21 cellular contexts compared by ENCODE assay signal in the genomic region with DNA sequence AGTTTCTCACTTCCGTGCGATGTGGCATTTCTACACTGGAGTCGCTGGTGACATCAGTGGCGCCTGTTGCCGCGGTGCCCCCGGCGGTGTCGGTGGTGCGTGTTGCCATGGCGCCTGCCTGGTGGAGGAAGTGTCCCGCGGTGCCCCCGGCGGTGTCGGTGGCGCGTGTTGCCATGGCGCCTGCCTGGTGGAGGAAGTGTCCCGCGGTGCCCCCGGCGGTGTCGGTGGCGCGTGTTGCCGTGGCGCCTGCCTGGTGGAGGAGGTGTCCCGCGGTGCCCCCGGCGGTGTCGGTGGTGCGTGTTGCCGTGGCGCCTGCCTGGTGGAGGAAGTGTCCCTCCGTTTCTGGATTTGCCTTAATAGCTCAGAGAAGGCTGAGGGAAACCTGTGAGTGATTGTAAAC.
"Had no signal": no experiment of that assay in that cellular context is flagged by ENCODE, and none has a peak within 500 bp of the region (broad histone marks: within the 10 kb centered on the region; RNA-seq: fewer than 3 reads in every experiment).

No MANE protein-coding gene starts in this region.

- FAIRE-seq: colon, islet of Langerhans had no signal

- H3K36me3 ChIP-seq: ovary, upper lobe of right lung had no signal

- H3K27ac ChIP-seq: foreskin keratinocyte, heart left ventricle, ovary, testis, tibial nerve, upper lobe of right lung, vagina had no signal

- H3K27me3 Mint-ChIP-seq: dendritic cell treated with granulocyte-macrophage colony-stimulating factor and Interleukin-4, amounts not matched to agents 40 ng/mL and 50 ng/mL, for 4 days; effector memory CD8-positive, alpha-beta T cell; naive thymus-derived CD4-positive, alpha-beta T cell; stimulated activated naive CD8-positive, alpha-beta T cell treated with anti-CD3 and anti-CD28 coated beads, Interleukin-15, amount 100 ng/mL, for 72 hours had no signal

- H3K27me3 ChIP-seq: foreskin keratinocyte, heart left ventricle, ovary, testis, tibial nerve, upper lobe of right lung, vagina had no signal

- H3K27ac Mint-ChIP-seq: dendritic cell treated with granulocyte-macrophage colony-stimulating factor and Interleukin-4, amounts not matched to agents 40 ng/mL and 50 ng/mL, for 4 days; effector memory CD8-positive, alpha-beta T cell; stimulated activated effector memory CD8-positive, alpha-beta T cell treated with anti-CD3 and anti-CD28 coated beads, Interleukin-12 subunit alpha, Interleukin-12 subunit beta, amount 100 ng/mL, for 72 hours; stimulated activated naive CD8-positive, alpha-beta T cell treated with anti-CD3 and anti-CD28 coated beads, Interleukin-15, amount 100 ng/mL, for 72 hours had no signal

- H3K4me3 ChIP-seq: heart left ventricle, ovary, testis, tibial nerve, upper lobe of right lung, vagina had no signal

- H3K4me1 Mint-ChIP-seq: stimulated activated effector memory CD8-positive, alpha-beta T cell treated with anti-CD3 and anti-CD28 coated beads, Interleukin-12 subunit alpha, Interleukin-12 subunit beta, amount 100 ng/mL, for 72 hours; stimulated activated naive CD8-positive, alpha-beta T cell treated with anti-CD3 and anti-CD28 coated beads, Interleukin-15, amount 100 ng/mL, for 72 hours had no signal

- H3K9me3 ChIP-seq: ovary, testis, vagina had no signal

- H3K4me1 ChIP-seq: foreskin keratinocyte, upper lobe of right lung had no signal

- H3K4me3 Mint-ChIP-seq: dendritic cell treated with granulocyte-macrophage colony-stimulating factor and Interleukin-4, amounts not matched to agents 40 ng/mL and 50 ng/mL, for 4 days; effector memory CD8-positive, alpha-beta T cell; nephron progenitor cell; stimulated activated effector memory CD8-positive, alpha-beta T cell treated with anti-CD3 and anti-CD28 coated beads, Interleukin-12 subunit alpha, Interleukin-12 subunit beta, amount 100 ng/mL, for 72 hours; stimulated activated naive CD8-positive, alpha-beta T cell treated with anti-CD3 and anti-CD28 coated beads, Interleukin-15, amount 100 ng/mL, for 72 hours had no signal

- DNase-seq: effector memory CD8-positive, alpha-beta T cell; foreskin keratinocyte; hippocampal formation; kidney glomerular epithelial cell; mammary epithelial cell; naive thymus-derived CD4-positive, alpha-beta T cell; nephron progenitor cell; ovary; stimulated activated CD4-positive, alpha-beta T cell treated with anti-CD3 and anti-CD28 coated beads, Interleukin-4, amount 100 ng/mL, for 1 hour; stimulated activated CD8-positive, alpha-beta memory T cell treated with anti-CD3 and anti-CD28 coated beads, Interleukin-4, amount 100 ng/mL, for 48 hours; stimulated activated naive CD8-positive, alpha-beta T cell treated with anti-CD3 and anti-CD28 coated beads, Interleukin-15, amount 100 ng/mL, for 72 hours; testis; upper lobe of right lung had no signal

- ATAC-seq: effector memory CD8-positive, alpha-beta T cell; foreskin keratinocyte; heart left ventricle; naive thymus-derived CD4-positive, alpha-beta T cell; right cardiac atrium; stimulated activated effector memory CD8-positive, alpha-beta T cell treated with anti-CD3 and anti-CD28 coated beads, Interleukin-12 subunit alpha, Interleukin-12 subunit beta, amount 100 ng/mL, for 72 hours; stimulated activated naive CD8-positive, alpha-beta T cell treated with anti-CD3 and anti-CD28 coated beads, Interleukin-15, amount 100 ng/mL, for 72 hours; upper lobe of right lung had no signal
